Comparison of ENCODE assay signal across 22 cellular contexts in the genomic region with DNA sequence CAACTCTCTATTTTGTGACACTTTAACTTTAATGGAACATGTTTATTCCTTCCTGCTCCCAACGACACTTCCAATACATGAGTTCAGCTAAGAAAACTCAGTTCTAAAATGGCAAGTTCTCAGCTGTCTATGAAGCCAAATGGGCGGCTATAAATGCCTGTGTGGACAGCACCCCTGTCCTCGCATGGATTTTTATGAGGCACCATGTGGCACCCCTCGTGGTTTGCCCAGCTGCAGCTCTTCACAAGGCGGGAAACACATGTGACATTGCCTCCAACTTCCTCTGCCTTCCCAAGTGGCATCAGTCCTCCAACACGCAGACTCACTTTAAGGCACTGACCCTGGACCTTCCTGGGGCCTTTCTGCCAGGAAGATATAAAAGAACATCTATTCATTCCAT. TPM values are rescaled to one million over a fixed set of nuclear protein-coding genes. Genes with fewer than 3 reads are reported as not detected.
DNase-seq lines count a peak whose midpoint lies in the region; ATAC-seq and TF ChIP-seq lines count a peak whose summit lies in the region.
"Had no signal": no experiment of that assay in that cellular context is flagged by ENCODE, and none has a peak within 500 bp of the region (broad histone marks: within the 10 kb centered on the region; RNA-seq: fewer than 3 reads in every experiment).

No MANE protein-coding gene starts in this region.

- no TSS peak for BruUV-seq in IMR-90 (replicated peaks; lab: Mats Ljungman, UMichigan)
- BruUV-seq in PC-3 (replicated peaks; lab: Mats Ljungman, UMichigan), result no TSS peak

- H2AK5ac ChIP-seq in IMR-90 (ENCODE audit: low read depth, low read length), result peak overlapping the region; percentile 74

- ATAC-seq in IMR-90 (ENCODE audit: low read depth) (no peak), upper lobe of right lung (peak; percentile 24), PC-3 (no peak)
- no peak for ATAC-seq in activated CD8-positive, alpha-beta memory T cell treated with anti-CD3 and anti-CD28 coated beads, Interleukin-2, amount 10 ng/mL, durations not matched to agents 7 days and 5 days
- ATAC-seq: HepG2 had no signal

- dilution Hi-C loops in IMR-90 (cut with HindIII; ENCODE audit: low sequenced_read_pairs, unreplicated experiment), result no loop called here

- no peak overlapping the region for H3K4me2 ChIP-seq in IMR-90 (ENCODE audit: low read depth, low read length)
- H3K4me2 ChIP-seq in PC-3 (ENCODE audit: low read length), result no peak overlapping the region

- H2AFZ ChIP-seq in IMR-90 (replicated peaks; ENCODE audit: low read length, poor library complexity) (no peak overlapping the region), PC-3 (ENCODE audit: low read length) (no peak overlapping the region)

- TF ChIP-seq RAD21 in IMR-90 (IDR thresholded peaks at IDR 0.05; ENCODE audit: low read length), result no peak

- H3K9ac ChIP-seq in IMR-90 (ENCODE audit: low read depth, low read length), result no peak overlapping the region
- H3K9ac ChIP-seq in mucosa of rectum (ENCODE audit: low read depth in 1 of 2, low read length in 2 of 2), result no peak overlapping the region
- H3K9ac ChIP-seq in PC-3 (ENCODE audit: low read length), result no peak overlapping the region

- no peak overlapping the region for H2AK9ac ChIP-seq in IMR-90 (replicated peaks; ENCODE audit: low read depth, low read length, poor library complexity)

- no peak for TF ChIP-seq CTCF in IMR-90 (conservative IDR thresholded peaks at IDR 0.05; ENCODE audit: low read depth, low read length)
- no peak for TF ChIP-seq CTCF in esophagus muscularis mucosa (IDR thresholded peaks at IDR 0.05)
- TF ChIP-seq CTCF in upper lobe of right lung (IDR thresholded peaks at IDR 0.05), result no peak
- no peak for TF ChIP-seq CTCF in PC-3 (conservative IDR thresholded peaks at IDR 0.05; ENCODE audit: low read depth, low read length)
- TF ChIP-seq CTCF in ovary (IDR thresholded peaks at IDR 0.05), result no peak

- peak overlapping the region; percentile 64; the same call in 1 of the 2 replicates for H3K4ac ChIP-seq in IMR-90 (ENCODE audit: low read depth, low read length)

- no peak overlapping the region for H4K91ac ChIP-seq in IMR-90 (ENCODE audit: insufficient read depth, low read depth, low read length)

- H3K79me1 ChIP-seq in IMR-90 (ENCODE audit: low read depth in 1 of 2, low read length in 2 of 2), result peaks cover 24 to 71% of the 10 kb centered on the region in 2 experiments

- intact Hi-C loops in IMR-90 (cut with micrococcal nuclease), result no loop called here
- intact Hi-C loops in esophagus muscularis mucosa (cut with DNase I), result no loop called here
- intact Hi-C loops in upper lobe of right lung (cut with DNase I), result no loop called here
- intact Hi-C loops in PC-3 (cut with micrococcal nuclease), result loop anchor here (10.0 kb wide), 1 partner anchor 108 kb away; no protein-coding TSS in a partner anchor
- intact Hi-C loops in ovary (cut with DNase I), result no loop called here

- no peaks in the 10 kb centered on the region for H3K9me3 ChIP-seq in IMR-90 (ENCODE audit: control insufficient read depth, insufficient read depth, low read length)
- H3K9me3 ChIP-seq in esophagus muscularis mucosa, result no peaks in the 10 kb centered on the region
- no peaks in the 10 kb centered on the region for H3K9me3 ChIP-seq in mucosa of rectum (ENCODE audit: control insufficient read depth in 2 of 2, low read length in 2 of 2)
- no peaks in the 10 kb centered on the region for H3K9me3 ChIP-seq in upper lobe of right lung
- no peaks in the 10 kb centered on the region for H3K9me3 ChIP-seq in PC-3 (ENCODE audit: low read length)
- H3K9me3 ChIP-seq in ovary, result no peaks in the 10 kb centered on the region

- no peak for DNase-seq in IMR-90
- peak; percentile 68 for DNase-seq in esophagus muscularis mucosa (ENCODE audit: extremely low spot score)
- DNase-seq in upper lobe of right lung, result no peak
- no peak for DNase-seq in PC-3
- DNase-seq in NCI-H146 (lab: John Stamatoyannopoulos, UW), result no peak
- DNase-seq in activated CD8-positive, alpha-beta memory T cell treated with anti-CD3 and anti-CD28 coated beads, Interleukin-2, amount 10 ng/mL, durations not matched to agents 7 days and 5 days, result no peak
- DNase-seq in ovary, result no peak
- DNase-seq: ACHN; Calu3; CD8-positive, alpha-beta memory T cell; HFFc6; KG1; NCI-H1105; NCI-H2081; NCI-H524 treated with DMSO at 0.1 percent for 48 hours; NCI-H82; OCI-M1; Right ventricle myocardium superior had no signal

- no peak overlapping the region for H3K56ac ChIP-seq in IMR-90 (ENCODE audit: extremely low read depth, insufficient read depth, low read length)

- POLR2A ChIA-PET in IMR-90 (lab: Charles Lee; ENCODE audit: unreplicated experiment), result no interaction called here
- POLR2A ChIA-PET in PC-3 (lab: Charles Lee; ENCODE audit: unreplicated experiment), result no interaction called here

- no peaks in the 10 kb centered on the region for H3K36me3 Mint-ChIP-seq in activated CD8-positive, alpha-beta memory T cell treated with anti-CD3 and anti-CD28 coated beads, Interleukin-2, amount 10 ng/mL, durations not matched to agents 7 days and 5 days
- H3K36me3 Mint-ChIP-seq: CD8-positive, alpha-beta memory T cell had no signal

- no peaks in the 10 kb centered on the region for H3K27me3 ChIP-seq in IMR-90 (ENCODE audit: control insufficient read depth, insufficient read depth, low read length)
- no peaks in the 10 kb centered on the region for H3K27me3 ChIP-seq in esophagus muscularis mucosa
- no peaks in the 10 kb centered on the region for H3K27me3 ChIP-seq in mucosa of rectum (ENCODE audit: control insufficient read depth in 2 of 2, insufficient read depth in 2 of 2, low read length in 2 of 2)
- H3K27me3 ChIP-seq in upper lobe of right lung, result no peaks in the 10 kb centered on the region
- H3K27me3 ChIP-seq in PC-3 (ENCODE audit: low read length), result no peaks in the 10 kb centered on the region
- H3K27me3 ChIP-seq in ovary, result no peaks in the 10 kb centered on the region

- peaks cover 10% of the 10 kb centered on the region for H3F3A ChIP-seq in PC-3 (ENCODE audit: low read length, unreplicated experiment)

- H3K4me1 ChIP-seq in IMR-90 (ENCODE audit: control insufficient read depth, insufficient read depth, low read length) (peaks cover 29% of the 10 kb centered on the region), esophagus muscularis mucosa (peaks cover 17 to 31% (median 24%) of the 10 kb centered on the region in 4 donors), mucosa of rectum (ENCODE audit: control insufficient read depth in 2 of 2, insufficient read depth in 2 of 2, low read length in 2 of 2) (peaks cover 17 to 47% of the 10 kb centered on the region in 2 donors), upper lobe of right lung (peaks cover 25% of the 10 kb centered on the region), PC-3 (ENCODE audit: insufficient read depth, low read length) (peaks cover 40% of the 10 kb centered on the region), ovary (ENCODE audit: insufficient read depth) (peaks cover 8% of the 10 kb centered on the region)

- peaks cover 28% of the 10 kb centered on the region for H3K9me1 ChIP-seq in IMR-90 (ENCODE audit: insufficient read depth, low read length)

- H3K36me3 ChIP-seq in IMR-90 (ENCODE audit: control insufficient read depth, insufficient read depth, low read length) (peaks cover 2% of the 10 kb centered on the region; the same call in 1 of the 2 replicates), esophagus muscularis mucosa (no peaks in the 10 kb centered on the region), mucosa of rectum (ENCODE audit: control insufficient read depth in 2 of 2, insufficient read depth in 2 of 2, low read length in 2 of 2) (no peaks in the 10 kb centered on the region), upper lobe of right lung (no peaks in the 10 kb centered on the region), PC-3 (ENCODE audit: low read depth, low read length) (peaks cover 21% of the 10 kb centered on the region; the same call in 1 of the 2 replicates), ovary (no peaks in the 10 kb centered on the region)

- in situ Hi-C loops in IMR-90 (cut with MboI; ENCODE audit: low sequenced_read_pairs), result no loop called here

- no peak overlapping the region for H3K4me3 Mint-ChIP-seq in activated CD8-positive, alpha-beta memory T cell treated with anti-CD3 and anti-CD28 coated beads, Interleukin-2, amount 10 ng/mL, durations not matched to agents 7 days and 5 days
- H3K4me3 Mint-ChIP-seq: CD8-positive, alpha-beta memory T cell; HFFc6 had no signal

- peak overlapping the region; percentile 6 for H3K18ac ChIP-seq in IMR-90 (ENCODE audit: low read depth, low read length)

- no peak overlapping the region for H3K27ac ChIP-seq in IMR-90 (ENCODE audit: insufficient read depth, low read length)
- no peak overlapping the region for H3K27ac ChIP-seq in esophagus muscularis mucosa (replicated peaks in 1 of 4)
- H3K27ac ChIP-seq in mucosa of rectum (ENCODE audit: low read depth in 2 of 2, low read length in 2 of 2), result peak overlapping the region; percentile 75 to 82
- no peak overlapping the region for H3K27ac ChIP-seq in upper lobe of right lung
- H3K27ac ChIP-seq in PC-3 (ENCODE audit: low read length), result no peak overlapping the region
- no peak overlapping the region for H3K27ac ChIP-seq in ovary
- H3K27ac ChIP-seq: C4-2B, HL-60 had no signal

- peak overlapping the region; percentile 28; the same call in 1 of the 2 replicates for H2BK20ac ChIP-seq in IMR-90 (ENCODE audit: low read depth, low read length)

- H3K9me3 Mint-ChIP-seq in activated CD8-positive, alpha-beta memory T cell treated with anti-CD3 and anti-CD28 coated beads, Interleukin-2, amount 10 ng/mL, durations not matched to agents 7 days and 5 days (ENCODE audit: low read depth), result no peaks in the 10 kb centered on the region
- H3K9me3 Mint-ChIP-seq: CD8-positive, alpha-beta memory T cell; HFFc6 had no signal

- H4K5ac ChIP-seq in IMR-90 (ENCODE audit: low read depth, low read length), result peak overlapping the region; percentile 24; the same call in 1 of the 2 replicates

- H3K9me2 ChIP-seq in PC-3 (replicated peaks; ENCODE audit: low read length), result no peaks in the 10 kb centered on the region

- TF ChIP-seq POLR2A in IMR-90 (IDR thresholded peaks at IDR 0.05; ENCODE audit: low read depth, low read length) (no peak), esophagus muscularis mucosa (IDR thresholded peaks at IDR 0.05; ENCODE audit: low read depth) (no peak), ovary (IDR thresholded peaks at IDR 0.05) (no peak)

- H4K20me1 ChIP-seq in IMR-90 (ENCODE audit: insufficient read depth, low read length), result peaks cover 22% of the 10 kb centered on the region; the same call in 1 of the 2 replicates
- no peaks in the 10 kb centered on the region for H4K20me1 ChIP-seq in PC-3 (ENCODE audit: low read length)

- H2BK120ac ChIP-seq in IMR-90 (ENCODE audit: low read depth, low read length), result peak overlapping the region; percentile 42; the same call in 1 of the 2 replicates

- H4K8ac ChIP-seq in IMR-90 (ENCODE audit: low read depth in 2 of 2, low read length in 2 of 2), result peak overlapping the region in 1 of 2 experiments; percentile 46; a peak in 1 of 4 replicates

- H2BK5ac ChIP-seq in IMR-90 (ENCODE audit: low read depth, low read length, poor library complexity, severe bottlenecking), result peak overlapping the region; percentile 52

- CTCF ChIA-PET in IMR-90 (lab: Yijun Ruan, JAX), result no interaction called here
- CTCF ChIA-PET in PC-3 (lab: Charles Lee), result no interaction called here
- CTCF ChIA-PET in activated CD8-positive, alpha-beta memory T cell treated with anti-CD3 and anti-CD28 coated beads, Interleukin-2, amount 10 ng/mL, durations not matched to agents 7 days and 5 days (lab: Charles Lee), result no interaction called here

- peaks cover 85% of the 10 kb centered on the region for H3K79me2 ChIP-seq in PC-3 (ENCODE audit: low read length)

- H3K23ac ChIP-seq in IMR-90 (ENCODE audit: low read depth, low read length), result peak overlapping the region; percentile 68; the same call in 1 of the 2 replicates

- WGBS in IMR-90 (ENCODE audit: extremely low coverage in 2 of 2, insufficient read length in 1 of 2), 2 experiments, result 94% methylated on average over 3 of the region's 6 CpGs; no CpG with 5 or more reads in 1 of the 2 experiments
- 88% methylated on average over 6 of the region's 6 CpGs for WGBS in esophagus muscularis mucosa
- WGBS in ovary, 3 donors, result 70 to 74% (median 73%) methylated on average over 6 of the region's 6 CpGs

- H3K4me3 ChIP-seq in IMR-90 (ENCODE audit: insufficient read depth, low read depth, low read length), result no peak overlapping the region
- no peak overlapping the region for H3K4me3 ChIP-seq in esophagus muscularis mucosa
- H3K4me3 ChIP-seq in mucosa of rectum (ENCODE audit: low read length in 2 of 2), result peak overlapping the region in 1 of 2 donors; percentile 20
- no peak overlapping the region for H3K4me3 ChIP-seq in upper lobe of right lung
- no peak overlapping the region for H3K4me3 ChIP-seq in PC-3 (ENCODE audit: low read length)
- no peak overlapping the region for H3K4me3 ChIP-seq in ovary

- no peak overlapping the region for H3K27ac Mint-ChIP-seq in activated CD8-positive, alpha-beta memory T cell treated with anti-CD3 and anti-CD28 coated beads, Interleukin-2, amount 10 ng/mL, durations not matched to agents 7 days and 5 days
- H3K27ac Mint-ChIP-seq: HFFc6 had no signal

- TF ChIP-seq EP300 in esophagus muscularis mucosa (IDR thresholded peaks at IDR 0.05), result no peak
- no peak for TF ChIP-seq EP300 in ovary (IDR thresholded peaks at IDR 0.05)

- peak overlapping the region; percentile 71; the same call in 1 of the 2 replicates for H3K14ac ChIP-seq in IMR-90 (replicated peaks; ENCODE audit: low read depth, low read length)

- peaks cover 2% of the 10 kb centered on the region for H3K27me3 Mint-ChIP-seq in activated CD8-positive, alpha-beta memory T cell treated with anti-CD3 and anti-CD28 coated beads, Interleukin-2, amount 10 ng/mL, durations not matched to agents 7 days and 5 days

- no peaks in the 10 kb centered on the region for H3K4me1 Mint-ChIP-seq in activated CD8-positive, alpha-beta memory T cell treated with anti-CD3 and anti-CD28 coated beads, Interleukin-2, amount 10 ng/mL, durations not matched to agents 7 days and 5 days
- H3K4me1 Mint-ChIP-seq: CD8-positive, alpha-beta memory T cell had no signal

- H2BK15ac ChIP-seq in IMR-90 (ENCODE audit: low read depth, low read length), result peak overlapping the region; percentile 41; the same call in 1 of the 3 replicates

RNA-seq across cellular contexts. Expression of a gene that starts 48.0 kb away (rescaled TPM):
- total RNA-seq in IMR-90 (2012; rRNA removed) (29.8 and 30.0 TPM in 2 replicates), esophagus muscularis mucosa (10 to 100 TPM in 3 of 4 donors, 1 to 10 TPM in 1; 10.0 to 11.8 (median 10.9) TPM), upper lobe of right lung (33.8 TPM), PC-3 (2014; rRNA removed) (20.2 and 21.0 TPM in 2 replicates), ovary (10 to 100 TPM; 18.7 to 32.6 (median 22.4) TPM)
- polyA plus RNA-seq in IMR-90 (2012; rRNA removed) (22.0 and 23.1 TPM in 2 replicates), ovary (10 to 100 TPM in 1 of 2 donors, 1 to 10 TPM in 1; 8.2 to 10.0 TPM)
- 12.1 and 19.9 TPM in 2 replicates for polyA plus RNA-seq in IMR-90 (2012; cell fraction: cytosol; rRNA removed)
- 27.7 and 38.4 TPM in 2 replicates for polyA plus RNA-seq in IMR-90 (2012; cell fraction: nucleus; rRNA removed; ENCODE audit: low replicate concordance)
- total RNA-seq in activated CD8-positive, alpha-beta memory T cell treated with anti-CD3 and anti-CD28 coated beads, Interleukin-2, amount 10 ng/mL, durations not matched to agents 7 days and 5 days, result under 1 TPM in 1 of 2 experiments, not detected in 1; 0.35 TPM
- polyA plus RNA-seq: CD8-positive, alpha-beta memory T cell had no signal

Comparison
In these comparisons a context has a peak if more than half of its experiments do, and no peak if none do; other contexts are left out.
1. H3K27ac ChIP-seq: peak in mucosa of rectum (2 of 2); none in IMR-90 (single experiment), esophagus muscularis mucosa (0 of 4), upper lobe of right lung (single experiment), PC-3 (single experiment) and ovary (0 of 2).
2. RNA of a gene that starts 48.0 kb away (total RNA-seq): 33.8 TPM in upper lobe of right lung (single experiment), 29.8 to 30.0 TPM in IMR-90, 18.7 to 32.6 TPM in ovary, 20.2 to 21.0 TPM in PC-3 and 10.0 to 11.8 TPM in esophagus muscularis mucosa; 0.35 TPM in activated CD8-positive, alpha-beta memory T cell treated with anti-CD3 and anti-CD28 coated beads, Interleukin-2, amount 10 ng/mL, durations not matched to agents 7 days and 5 days; every median in the first group is over 4 times any median in the second.